In genomic region chr3:100334340-100335136, GRCh38 we compare ENCODE assay signal across 8 cellular contexts. TPM values are rescaled to one million over a fixed set of nuclear protein-coding genes. Genes with fewer than 3 reads are reported as not detected.
DNase-seq lines count a peak whose midpoint lies in the region; ATAC-seq and TF ChIP-seq lines count a peak whose summit lies in the region.

TSS of gene NIT2 (plus strand) at chr3:100334757. CDS start at chr3:100334792, 35 bp downstream.

- peaks cover 9% of the 10 kb centered on the region for H3K36me3 ChIP-seq in adipocyte (ENCODE audit: control insufficient read depth, insufficient read depth, low read length, severe bottlenecking)
- H3K36me3 ChIP-seq in transverse colon = peaks cover 0 to under 1% (median 0%) of the 10 kb centered on the region in 4 donors

- H3K4me3 ChIP-seq in GM12865 (ENCODE audit: low read depth, low read length) = peak within 1 kb of the TSS; percentile 94
- peak within 1 kb of the TSS; percentile 90 for H3K4me3 ChIP-seq in adipocyte (ENCODE audit: low read length)
- H3K4me3 ChIP-seq in transverse colon = peak within 1 kb of the TSS; percentile 62 to 92 (median 78)

- H3K9ac ChIP-seq in adipocyte (ENCODE audit: low read length) = peak within 1 kb of the TSS; percentile 86

- H3K9me3 ChIP-seq in adipocyte (ENCODE audit: control insufficient read depth, low read length) (no peaks in the 10 kb centered on the region), transverse colon (no peaks in the 10 kb centered on the region)

- WGBS in transverse colon (ENCODE audit: low coverage in 1 of 2), 2 donors = 0 to 1% methylated on average over 7 to 57 of the region's 78 CpGs

- H3K4me1 ChIP-seq in adipocyte (ENCODE audit: control insufficient read depth, insufficient read depth, low read length) (peaks cover 16% of the 10 kb centered on the region), transverse colon (peaks cover 0 to 16% (median 8%) of the 10 kb centered on the region in 4 donors)

- TF ChIP-seq CTCF in GM12865 (IDR thresholded peaks at IDR 0.05; ENCODE audit: insufficient read depth, low read depth, low read length, missing control alignments) = no peak
- TF ChIP-seq CTCF in transverse colon (IDR thresholded peaks at IDR 0.05) = no peak

- peak; percentile 98 for ATAC-seq in HG02623 (IDR thresholded peaks at IDR 0.05; ENCODE audit: unreplicated experiment)

- DNase-seq in GM12865 (ENCODE audit: low read depth) (peak; percentile 92), NCI-H1105 (lab: John Stamatoyannopoulos, UW) (peak; percentile 83), T follicular helper cell (ENCODE audit: low read depth) (peak; percentile 66), adipocyte (ENCODE audit: low read depth) (peak; percentile 88), cardiac septum (ENCODE audit: low spot score) (peak; percentile 95), pons (ENCODE audit: low spot score) (peak; percentile 56), transverse colon (peak; percentile 88)

- TF ChIP-seq POLR2A in transverse colon (IDR thresholded peaks at IDR 0.05) = no peak

- in situ Hi-C loops in transverse colon (cut with MboI; ENCODE audit: low pct_ligation_motif_present in 1 of 4, low pct_unique_long_range_greater_than_20kb in 1 of 4, low sequenced_read_pairs in 3 of 4) = no loop called here

- intact Hi-C loops in cardiac septum (cut with DNase I) (loop anchor here (1.0 kb wide), 1 partner anchor 67 kb away; the partner anchor contains the start of genes LNP1 and TOMM70), transverse colon (cut with DNase I; ENCODE audit: low total_unique reads) (no loop called here)

- no peaks in the 10 kb centered on the region for H3K27me3 ChIP-seq in adipocyte (replicated peaks; ENCODE audit: control insufficient read depth, insufficient read depth, low read length)
- H3K27me3 ChIP-seq in transverse colon = no peaks in the 10 kb centered on the region

- TF ChIP-seq EP300 in transverse colon (IDR thresholded peaks at IDR 0.05; ENCODE audit: low read depth) = no peak

- H3K27ac ChIP-seq in transverse colon = peak within 1 kb of the TSS; percentile 79 to 91 (median 86)

RNA-seq across cellular contexts. Expression of gene NIT2, which starts in this region (rescaled TPM):
- total RNA-seq in cardiac septum = 41.0 TPM
- total RNA-seq in transverse colon = 10 to 100 TPM; 13.8 to 25.1 (median 18.8) TPM

Comparison
In these comparisons a context has a peak if more than half of its experiments do, and no peak if none do; other contexts are left out.
1. Peak in every context shown above with its lines: DNase-seq, ATAC-seq, H3K4me3 ChIP-seq and H3K27ac ChIP-seq.